25 cellular contexts compared by ENCODE assay signal in genomic region chr10:49278497-49278902, GRCh38. TPM values are rescaled to one million over a fixed set of nuclear protein-coding genes. Genes with fewer than 3 reads are reported as not detected.
A peak's percentile ranks its signal among the peaks of the same experiment; 100 is the strongest.
DNase-seq lines count a peak whose midpoint lies in the region; ATAC-seq and TF ChIP-seq lines count a peak whose summit lies in the region.
"Had no signal": no experiment of that assay in that cellular context is flagged by ENCODE, and none has a peak within 500 bp of the region (broad histone marks: within the 10 kb centered on the region; RNA-seq: fewer than 3 reads in every experiment).

No MANE protein-coding gene starts in this region.

- peaks cover 10 to 71% (median 51%) of the 10 kb centered on the region in 10 experiments for H3K4me1 ChIP-seq in BLaER1 treated with 17β-estradiol and CSF1 and Interleukin-3, amounts not matched to agents 10 nM and 100 nM
- H3K4me1 ChIP-seq in left ventricle myocardium inferior (peaks cover 59% of the 10 kb centered on the region), neuronal stem cell (ENCODE audit: control insufficient read depth in 2 of 2, insufficient read depth in 1 of 2, low read depth in 1 of 2, low read length in 2 of 2) (peaks cover 0 to 13% of the 10 kb centered on the region in 2 donors)

- H3K4me1 Mint-ChIP-seq in stimulated activated memory B cell treated with anti-CD40 and anti-IgM and Interleukin-4, amounts not matched to agents 10 μg/mL and 1 μg/mL and 100 μg/mL, for 72 hours: peaks cover under 1% of the 10 kb centered on the region

- no peak overlapping the region for H3K27ac Mint-ChIP-seq in stimulated activated memory B cell treated with anti-CD40 and anti-IgM and Interleukin-4, amounts not matched to agents 10 μg/mL and 1 μg/mL and 100 μg/mL, for 72 hours
- H3K27ac Mint-ChIP-seq: CD8-positive, alpha-beta memory T cell had no signal

- H3K14ac ChIP-seq in neuronal stem cell (ENCODE audit: low read length): no peak overlapping the region

- H3K4me3 Mint-ChIP-seq in stimulated activated memory B cell treated with anti-CD40 and anti-IgM and Interleukin-4, amounts not matched to agents 10 μg/mL and 1 μg/mL and 100 μg/mL, for 72 hours: no peak overlapping the region
- H3K4me3 Mint-ChIP-seq: CD8-positive, alpha-beta memory T cell had no signal

- H4K20me1 ChIP-seq in BLaER1 treated with 17β-estradiol and CSF1 and Interleukin-3, amounts not matched to agents 10 nM and 100 nM: no peaks in the 10 kb centered on the region

- no peaks in the 10 kb centered on the region for H3K79me1 ChIP-seq in neuronal stem cell (ENCODE audit: low read depth, low read length)

- DNase-seq in Right ventricle myocardium inferior (ENCODE audit: missing footprints) (no peak), left ventricle myocardium inferior (no peak), neuronal stem cell (ENCODE audit: low spot score) (peak; percentile 30), DMS114 treated with DMSO at 0.1 percent for 48 hours (lab: John Stamatoyannopoulos, UW; ENCODE audit: unreplicated experiment) (no peak), NCI-H1048 (lab: John Stamatoyannopoulos, UW) (no peak), germinal center (ENCODE audit: low spot score) (no peak)
- DNase-seq: AML-193; Calu3; CD8-positive, alpha-beta memory T cell; NCI-H1105; NCI-H146; NCI-H2029; NCI-H2227 treated with DMSO at 0.1 percent for 48 hours; NCI-H510A; NCI-H774; NK-92 treated with Interleukin-12 subunit alpha and Interleukin-12 subunit beta, amount 100 ng/mL, for 24 hours had no signal

- no CpG with 5 or more reads among the region's 5 CpGs for WGBS in neuronal stem cell (ENCODE audit: extremely low coverage in 2 of 2, insufficient read length in 2 of 2, insufficient replicate concordance in 1 of 2), 2 donors

- H2BK5ac ChIP-seq in neuronal stem cell (ENCODE audit: low read length): no peak overlapping the region

- H3K23ac ChIP-seq in neuronal stem cell (ENCODE audit: low read depth, low read length, poor library complexity): no peak overlapping the region

- H3K4me3 ChIP-seq in BLaER1 treated with 17β-estradiol and CSF1 and Interleukin-3, amounts not matched to agents 10 nM and 100 nM: no peak overlapping the region
- H3K4me3 ChIP-seq in left ventricle myocardium inferior (peak overlapping the region; percentile 31), neuronal stem cell (ENCODE audit: low read length in 2 of 2) (no peak overlapping the region)

- no peak overlapping the region for H3K18ac ChIP-seq in neuronal stem cell (ENCODE audit: low read length)

- no peaks in the 10 kb centered on the region for H3K9me3 Mint-ChIP-seq in stimulated activated memory B cell treated with anti-CD40 and anti-IgM and Interleukin-4, amounts not matched to agents 10 μg/mL and 1 μg/mL and 100 μg/mL, for 72 hours

- 0 out of 22 replicates have a peak overlapping the region, but pooled peaks of 1 of the 11 experiments have one; percentile 7 for H3K27ac ChIP-seq in BLaER1 treated with 17β-estradiol and CSF1 and Interleukin-3, amounts not matched to agents 10 nM and 100 nM
- H3K27ac ChIP-seq in left ventricle myocardium inferior (replicated peaks): peak overlapping the region; percentile 85
- no peak overlapping the region for H3K27ac ChIP-seq in neuronal stem cell (replicated peaks; ENCODE audit: low read length)
- H3K27ac ChIP-seq: C4-2B, KMS-11 had no signal

- no peak overlapping the region for H4K8ac ChIP-seq in neuronal stem cell (ENCODE audit: low read depth, low read length)

- no peak overlapping the region for H2AFZ ChIP-seq in neuronal stem cell (ENCODE audit: low read length)

- H2AK5ac ChIP-seq in neuronal stem cell (ENCODE audit: low read depth, low read length): no peak overlapping the region

- no peak overlapping the region for H2BK12ac ChIP-seq in neuronal stem cell (ENCODE audit: low read length)

- H3K4ac ChIP-seq in neuronal stem cell (ENCODE audit: low read length): no peak overlapping the region

- no peak overlapping the region for H3K9ac ChIP-seq in BLaER1 treated with 17β-estradiol and CSF1 and Interleukin-3, amounts not matched to agents 10 nM and 100 nM
- H3K9ac ChIP-seq in neuronal stem cell (ENCODE audit: low read depth, low read length, poor library complexity): no peak overlapping the region
- H3K9ac ChIP-seq: KMS-11 had no signal

- H2BK15ac ChIP-seq in neuronal stem cell (ENCODE audit: low read length): no peak overlapping the region

- H2BK120ac ChIP-seq in neuronal stem cell (ENCODE audit: low read depth, low read length): no peak overlapping the region

- no peak overlapping the region for H4K91ac ChIP-seq in neuronal stem cell (ENCODE audit: low read depth, low read length, poor library complexity)

- H3K9me3 ChIP-seq in BLaER1 treated with 17β-estradiol and CSF1 and Interleukin-3, amounts not matched to agents 10 nM and 100 nM (replicated peaks in 1 of 11): no peaks in the 10 kb centered on the region
- H3K9me3 ChIP-seq in left ventricle myocardium inferior (replicated peaks): no peaks in the 10 kb centered on the region
- H3K9me3 ChIP-seq in neuronal stem cell (replicated peaks in 1 of 2; ENCODE audit: control insufficient read depth in 2 of 2, insufficient read depth in 1 of 2, low read depth in 1 of 2, low read length in 2 of 2): no peaks in the 10 kb centered on the region

- peak overlapping the region in 6 of 11 experiments; percentile 4 to 87 (median 46); a peak in 9 of 22 replicates for H3K4me2 ChIP-seq in BLaER1 treated with 17β-estradiol and CSF1 and Interleukin-3, amounts not matched to agents 10 nM and 100 nM
- no peak overlapping the region for H3K4me2 ChIP-seq in neuronal stem cell (ENCODE audit: insufficient read depth, low read length, poor library complexity, severe bottlenecking)
- H3K4me2 ChIP-seq: KMS-11 had no signal

- no peak for TF ChIP-seq CTCF in left ventricle myocardium inferior (IDR thresholded peaks at IDR 0.05; ENCODE audit: borderline replicate concordance)

- no peaks in the 10 kb centered on the region for H3K27me3 ChIP-seq in BLaER1 treated with 17β-estradiol and CSF1 and Interleukin-3, amounts not matched to agents 10 nM and 100 nM
- H3K27me3 ChIP-seq in left ventricle myocardium inferior (ENCODE audit: low read depth) (no peaks in the 10 kb centered on the region), neuronal stem cell (ENCODE audit: control insufficient read depth in 3 of 3, insufficient read depth in 3 of 3, low read depth in 1 of 3, low read length in 3 of 3) (peaks cover 0 to 6% (median 0%) of the 10 kb centered on the region in 3 experiments)

- intact Hi-C loops in Right ventricle myocardium inferior (cut with DNase I): loop anchor here (1.0 to 10.0 kb wide), 2 partner anchors 20 to 164 kb away; partner anchors contain the start of gene VSTM4
- intact Hi-C loops in left ventricle myocardium inferior (cut with micrococcal nuclease): no loop called here

- H3K36me3 Mint-ChIP-seq in stimulated activated memory B cell treated with anti-CD40 and anti-IgM and Interleukin-4, amounts not matched to agents 10 μg/mL and 1 μg/mL and 100 μg/mL, for 72 hours: no peaks in the 10 kb centered on the region
- H3K36me3 Mint-ChIP-seq: CD8-positive, alpha-beta memory T cell had no signal

- no peaks in the 10 kb centered on the region for H3K36me3 ChIP-seq in BLaER1 treated with 17β-estradiol and CSF1 and Interleukin-3, amounts not matched to agents 10 nM and 100 nM
- no peaks in the 10 kb centered on the region for H3K36me3 ChIP-seq in left ventricle myocardium inferior
- no peaks in the 10 kb centered on the region for H3K36me3 ChIP-seq in neuronal stem cell (replicated peaks in 1 of 2; ENCODE audit: control insufficient read depth in 2 of 2, insufficient read depth in 2 of 2, low read length in 2 of 2)

- peak; percentile 91 for ATAC-seq in Right ventricle myocardium inferior
- no peak for ATAC-seq in stimulated activated memory B cell treated with anti-CD40 and anti-IgM and Interleukin-4, amounts not matched to agents 10 μg/mL and 1 μg/mL and 100 μg/mL, for 72 hours
- ATAC-seq: Panc1 had no signal

- no peaks in the 10 kb centered on the region for H3K27me3 Mint-ChIP-seq in stimulated activated memory B cell treated with anti-CD40 and anti-IgM and Interleukin-4, amounts not matched to agents 10 μg/mL and 1 μg/mL and 100 μg/mL, for 72 hours

RNA-seq across cellular contexts. Expression of gene C10orf71, which starts 20.5 kb away (rescaled TPM):
- total RNA-seq in Right ventricle myocardium inferior (108 TPM), left ventricle myocardium inferior (136 TPM)
- 0.01 TPM for polyA plus RNA-seq in neuronal stem cell (2013, experiment 1 of 2)
- 0.03 TPM for polyA plus RNA-seq in neuronal stem cell (2013, experiment 2 of 2)
- total RNA-seq: A172; Calu3; CD8-positive, alpha-beta memory T cell; Daoy; H4 had no signal
- polyA plus RNA-seq: AG04450; CD8-positive, alpha-beta memory T cell had no signal
